10 cellular contexts compared by ENCODE assay signal in genomic region chr20:3679749-3680700, GRCh38. TPM values are rescaled to one million over a fixed set of nuclear protein-coding genes. Genes with fewer than 3 reads are reported as not detected.
DNase-seq lines count a peak whose midpoint lies in the region; ATAC-seq lines count a peak whose summit lies in the region.
"Had no signal": no experiment of that assay in that cellular context is flagged by ENCODE, and none has a peak within 500 bp of the region (broad histone marks: within the 10 kb centered on the region; RNA-seq: fewer than 3 reads in every experiment).

No MANE protein-coding gene starts in this region.

- intact Hi-C loops in left ventricle myocardium superior (cut with micrococcal nuclease), result no loop called here

- ATAC-seq in left ventricle myocardium superior, result peak; percentile 57

- DNase-seq in ELF-1 (ENCODE audit: low read depth, low spot score), result peak; percentile 89
- DNase-seq in amniotic stem cell (lab: John Stamatoyannopoulos, UW), result peak; percentile 62
- peak; percentile 68 for DNase-seq in left ventricle myocardium superior
- DNase-seq in skeletal muscle cell (ENCODE audit: low read depth), result peak; percentile 63
- no peak for DNase-seq in UCSD-AML1 (lab: John Stamatoyannopoulos, UW; ENCODE audit: unreplicated experiment)
- DNase-seq in SKM-1 (lab: John Stamatoyannopoulos, UW; ENCODE audit: unreplicated experiment), result no peak
- DNase-seq in NOMO-1 treated with DMSO at 0.1 percent for 48 hours (lab: John Stamatoyannopoulos, UW; ENCODE audit: unreplicated experiment), result no peak
- no peak for DNase-seq in SW480 (ENCODE audit: low spot score)
- DNase-seq: activated CD4-positive, alpha-beta T cell treated with anti-CD3 and anti-CD28 coated beads, Interleukin-2, amount 50 U/mL, for 4 hours; MV-4-11 had no signal

- peak overlapping the region; percentile 50 for H3K4me3 ChIP-seq in skeletal muscle cell (ENCODE audit: low read depth, low read length)

RNA-seq across cellular contexts. Expression of gene ADAM33, which starts 1.8 kb away (rescaled TPM):
- 12.2 TPM for total RNA-seq in left ventricle myocardium superior

RNA-seq across cellular contexts. Expression of gene GFRA4, which starts 16.8 kb away (rescaled TPM):
- not detected for total RNA-seq in left ventricle myocardium superior

RNA-seq across cellular contexts. Expression of gene SIGLEC1, which starts 32.4 kb away (rescaled TPM):
- 7.1 TPM for total RNA-seq in left ventricle myocardium superior

RNA-seq across cellular contexts. Expression of gene HSPA12B, which starts 52.5 kb away (rescaled TPM):
- 16.2 TPM for total RNA-seq in left ventricle myocardium superior

Comparison
In these comparisons a context has a peak if more than half of its experiments do, and no peak if none do; other contexts are left out.
1. DNase-seq: peak in ELF-1 (single experiment), amniotic stem cell (single experiment), left ventricle myocardium superior (single experiment) and skeletal muscle cell (single experiment); none in UCSD-AML1 (single experiment), SKM-1 (single experiment), NOMO-1 treated with DMSO at 0.1 percent for 48 hours (single experiment) and SW480 (single experiment).